ENCODE assay signal across 8 cellular contexts in the genomic region with DNA sequence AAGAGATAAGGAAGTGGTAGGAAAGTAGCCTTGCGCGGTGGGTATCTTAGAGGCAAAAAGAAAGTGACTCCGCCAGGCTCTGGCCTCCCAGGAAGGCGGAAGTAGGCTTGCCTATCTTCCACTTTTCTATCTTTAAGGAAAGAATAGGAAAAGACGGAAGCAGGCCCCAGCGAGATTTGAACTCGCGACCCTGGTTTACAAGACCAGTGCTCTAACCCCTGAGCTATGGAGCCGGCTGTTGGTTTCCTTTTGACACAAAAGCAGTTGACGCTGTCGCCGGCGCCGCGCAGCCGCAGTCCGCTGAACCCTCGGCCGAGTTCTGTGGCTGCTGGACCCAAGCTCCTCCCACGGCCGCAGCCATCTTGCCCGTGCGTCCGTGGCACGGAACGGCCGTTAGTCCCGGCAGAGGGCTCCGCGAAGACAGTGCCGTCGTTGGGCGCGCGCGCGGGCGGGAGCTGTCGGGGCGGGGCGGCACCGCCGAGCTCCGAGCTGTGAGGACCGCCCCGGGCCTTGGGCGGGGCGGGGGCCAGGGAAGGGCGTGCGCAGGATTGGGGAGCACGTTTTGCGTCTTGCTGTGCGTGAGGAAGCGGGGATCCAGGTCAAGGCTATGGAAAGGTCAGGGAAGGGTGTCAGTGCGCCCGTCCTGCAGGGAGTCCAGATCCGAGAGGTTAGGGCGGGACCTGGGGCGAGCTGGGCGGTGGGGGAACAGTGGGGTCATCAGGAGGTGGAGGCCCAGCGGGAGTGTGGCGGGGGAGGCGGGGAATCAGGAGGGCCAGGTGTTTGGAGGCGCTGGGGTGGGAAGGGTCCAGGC. TPM values are rescaled to one million over a fixed set of nuclear protein-coding genes. Genes with fewer than 3 reads are reported as not detected.
DNase-seq lines count a peak whose midpoint lies in the region; ATAC-seq and TF ChIP-seq lines count a peak whose summit lies in the region.

No MANE protein-coding gene starts in this region.

- no peaks in the 10 kb centered on the region for H3K9me3 ChIP-seq in right lobe of liver

- H3K27ac ChIP-seq in coronary artery: peak overlapping the region; percentile 88 to 97
- H3K27ac ChIP-seq in right lobe of liver: peak overlapping the region; percentile 63 to 90 (median 84)

- H3K4me3 Mint-ChIP-seq in activated B cell treated with CpG ODN at 0.5 μM for 24 hours: peak overlapping the region; percentile 88

- peaks cover 34% of the 10 kb centered on the region for H3K4me1 Mint-ChIP-seq in activated B cell treated with CpG ODN at 0.5 μM for 24 hours

- CTCF ChIA-PET in activated B cell treated with CpG ODN at 0.5 μM for 24 hours (lab: Charles Lee): interaction anchor here (0.7 to 3.4 kb wide), 8 partner anchors 10 to 360 kb away, joined by 3 to 17 read pairs (median 4); a partner anchor contains a TSS

- intact Hi-C loops in activated B cell treated with CpG ODN at 0.5 μM for 24 hours (cut with micrococcal nuclease) (loop anchor here (1.0 kb wide), 4 partner anchors 8 to 70 kb away; a partner anchor contains a TSS), right lobe of liver (cut with DNase I) (no loop called here)

- WGBS in right lobe of liver (ENCODE audit: insufficient coverage, low coverage, low lambda C conversion rate, missing lambda C conversion rate): 0% methylated on average over 22 of the region's 64 CpGs

- H3K9me3 Mint-ChIP-seq in activated B cell treated with CpG ODN at 0.5 μM for 24 hours: no peaks in the 10 kb centered on the region

- peak overlapping the region; percentile 96 for H3K27ac Mint-ChIP-seq in activated B cell treated with CpG ODN at 0.5 μM for 24 hours

- ATAC-seq in GM19025 (IDR thresholded peaks at IDR 0.05; ENCODE audit: low read depth, unreplicated experiment) (peak; percentile 65), HG03280 (IDR thresholded peaks at IDR 0.05; ENCODE audit: unreplicated experiment) (peak; percentile 65), activated B cell treated with CpG ODN at 0.5 μM for 24 hours (ENCODE audit: low read depth) (peak; percentile 63), right lobe of liver (peak; percentile 70 to 89 (median 78))

- TF ChIP-seq POLR2A in right lobe of liver (IDR thresholded peaks at IDR 0.05): peak; percentile 46

- POLR2A ChIA-PET in activated B cell treated with CpG ODN at 0.5 μM for 24 hours (lab: Charles Lee): interaction anchor here (0.6 to 12.0 kb wide), 19 partner anchors 11 to 1641 kb away, joined by 3 to 317 read pairs (median 4); a partner anchor contains a TSS

- peaks cover 0 to 32% (median 0%) of the 10 kb centered on the region in 4 donors for H3K4me1 ChIP-seq in right lobe of liver

- peak; percentile 90 for DNase-seq in 8988T
- DNase-seq in activated B cell treated with CpG ODN at 0.5 μM for 24 hours: peak; percentile 99
- DNase-seq in coronary artery (ENCODE audit: low spot score): peak; percentile 99
- DNase-seq in right lobe of liver: peak; percentile 94 to 95 (median 95)
- peak; percentile 84 to 98 (median 96) for DNase-seq in stimulated activated CD4-positive, alpha-beta T cell treated with anti-CD3 and anti-CD28 coated beads, TNF-alpha, amount 100 ng/mL, for 1 hour (ENCODE audit: low read depth in 3 of 3, low spot score in 1 of 3)
- no peak for DNase-seq in anterior cingulate cortex (lab: John Stamatoyannopoulos, UW)

- H3K36me3 ChIP-seq in right lobe of liver: no peaks in the 10 kb centered on the region

- H3K36me3 Mint-ChIP-seq in activated B cell treated with CpG ODN at 0.5 μM for 24 hours (ENCODE audit: low read depth): peaks cover 28% of the 10 kb centered on the region

- H3K27me3 ChIP-seq in right lobe of liver: no peaks in the 10 kb centered on the region

- no peak for TF ChIP-seq CTCF in activated B cell treated with CpG ODN at 0.5 μM for 24 hours (IDR thresholded peaks at IDR 0.05)
- TF ChIP-seq CTCF in coronary artery (IDR thresholded peaks at IDR 0.05): no peak
- no peak for TF ChIP-seq CTCF in right lobe of liver (IDR thresholded peaks at IDR 0.05)

- H3K4me3 ChIP-seq in coronary artery (peak overlapping the region; percentile 90), right lobe of liver (peak overlapping the region; percentile 71 to 88 (median 71))

- H3K27me3 Mint-ChIP-seq in activated B cell treated with CpG ODN at 0.5 μM for 24 hours: peaks cover 11% of the 10 kb centered on the region

RNA-seq across cellular contexts. Expression of a gene that starts 13.3 kb away (rescaled TPM):
- total RNA-seq in activated B cell treated with CpG ODN at 0.5 μM for 24 hours: 0.32 and 0.51 TPM in 2 replicates
- 1 to 10 TPM in 1 of 6 experiments, under 1 TPM in 4, not detected in 1; 0.07 to 1.4 (median 0.26) TPM for total RNA-seq in right lobe of liver

RNA-seq across cellular contexts. Expression of a gene that starts 31.4 kb away (rescaled TPM):
- total RNA-seq in activated B cell treated with CpG ODN at 0.5 μM for 24 hours (34.9 and 39.6 TPM in 2 replicates), right lobe of liver (10 to 100 TPM in 4 of 6 experiments, 1 to 10 TPM in 2; 7.3 to 20.6 (median 15.9) TPM)

RNA-seq across cellular contexts. Expression of a gene that starts 44.3 kb away (rescaled TPM):
- total RNA-seq in activated B cell treated with CpG ODN at 0.5 μM for 24 hours: not detected in 2 replicates
- total RNA-seq in right lobe of liver: not detected

RNA-seq across cellular contexts. Expression of a gene that starts 52.0 kb away (rescaled TPM):
- total RNA-seq in activated B cell treated with CpG ODN at 0.5 μM for 24 hours (2,528 and 2,812 TPM in 2 replicates), right lobe of liver (1,000 to 10,000 TPM in 2 of 6 experiments, 100 to 1,000 TPM in 4; 470 to 1,156 (median 552) TPM)

Comparison
In these comparisons a context has a peak if more than half of its experiments do, and no peak if none do; other contexts are left out.
1. DNase-seq: peak in 8988T (single experiment), activated B cell treated with CpG ODN at 0.5 μM for 24 hours (single experiment), coronary artery (single experiment), right lobe of liver (3 of 3) and stimulated activated CD4-positive, alpha-beta T cell treated with anti-CD3 and anti-CD28 coated beads, TNF-alpha, amount 100 ng/mL, for 1 hour (3 of 3); none in anterior cingulate cortex (0 of 58).
2. Peak in every context shown above with its lines, with median percentiles within 50 percentile points of each other: ATAC-seq.